ENCODE assay signal across 16 cellular contexts in the genomic region with DNA sequence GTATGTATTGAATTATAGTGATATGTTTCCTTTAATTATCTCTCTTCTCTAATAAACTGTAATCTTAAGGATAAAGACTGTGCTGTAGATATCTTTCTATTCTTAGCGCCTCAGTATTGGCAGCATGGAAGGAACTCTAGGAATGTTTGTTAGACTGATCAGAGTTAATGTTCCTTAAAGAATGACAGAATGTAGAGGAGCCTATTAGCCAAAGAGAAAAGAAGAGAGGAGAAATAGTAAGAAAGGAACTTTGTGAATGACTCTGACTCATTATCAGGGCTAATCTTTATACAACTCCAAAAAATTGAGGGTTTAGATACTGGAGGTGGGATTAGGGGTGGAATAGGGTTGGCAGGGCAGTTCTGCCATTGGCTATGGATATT. TPM values are rescaled to one million over a fixed set of nuclear protein-coding genes. Genes with fewer than 3 reads are reported as not detected.
A peak's percentile ranks its signal among the peaks of the same experiment; 100 is the strongest.
DNase-seq lines count a peak whose midpoint lies in the region; TF ChIP-seq lines count a peak whose summit lies in the region.
"Had no signal": no experiment of that assay in that cellular context is flagged by ENCODE, and none has a peak within 500 bp of the region (broad histone marks: within the 10 kb centered on the region; RNA-seq: fewer than 3 reads in every experiment).

No MANE protein-coding gene starts in this region.

- peak; percentile 1 for DNase-seq in EH (ENCODE audit: low read depth)
- DNase-seq in endodermal cell: no peak
- peak; percentile 57 for DNase-seq in kidney epithelial cell (ENCODE audit: low read depth)
- DNase-seq in renal cortical epithelial cell (ENCODE audit: low read depth): peak; percentile 90
- DNase-seq in SHP77 treated with DMSO at 0.1 percent for 48 hours (lab: John Stamatoyannopoulos, UW): no peak
- no peak for DNase-seq in CD1c-positive myeloid dendritic cell (ENCODE audit: extremely low spot score)
- no peak for DNase-seq in NCI-H345 treated with DMSO at 0.1 percent for 48 hours (lab: John Stamatoyannopoulos, UW; ENCODE audit: unreplicated experiment)
- DNase-seq: DMS79, MM.1S, NCI-H1092, NCI-H1694, NCI-H2081 treated with DMSO at 0.1 percent for 48 hours, NCI-H510A treated with DMSO at 0.1 percent for 48 hours, NCI-H82, SHP77 had no signal

- H3K4me1 ChIP-seq in endodermal cell (ENCODE audit: control insufficient read depth, insufficient read depth, low read length): peaks cover 11% of the 10 kb centered on the region
- H3K4me1 ChIP-seq: BLaER1 treated with 17β-estradiol and CSF1 and Interleukin-3, amounts not matched to agents 10 nM and 100 nM had no signal

- no peak overlapping the region for H3K27ac Mint-ChIP-seq in endodermal cell

- H3K4me3 ChIP-seq in endodermal cell (ENCODE audit: low read length) (peak overlapping the region; percentile 37), kidney epithelial cell (ENCODE audit: low read depth, low read length) (no peak overlapping the region)
- H3K4me3 ChIP-seq: BLaER1 treated with 17β-estradiol and CSF1 and Interleukin-3, amounts not matched to agents 10 nM and 100 nM had no signal

- no peak overlapping the region for H3K4me3 Mint-ChIP-seq in endodermal cell

- H3K9me3 ChIP-seq in endodermal cell (ENCODE audit: control insufficient read depth, low read length): no peaks in the 10 kb centered on the region
- H3K9me3 ChIP-seq: BLaER1 treated with 17β-estradiol and CSF1 and Interleukin-3, amounts not matched to agents 10 nM and 100 nM had no signal

- H3K9me3 Mint-ChIP-seq in endodermal cell: no peaks in the 10 kb centered on the region

- 87 to 100% methylated on average over 1 of the region's 1 CpG for WGBS in endodermal cell (ENCODE audit: insufficient coverage in 1 of 2, insufficient read length in 1 of 2), 2 experiments

- H3K36me3 Mint-ChIP-seq in endodermal cell (ENCODE audit: low read depth): no peaks in the 10 kb centered on the region

- no peaks in the 10 kb centered on the region for H3K27me3 ChIP-seq in endodermal cell (ENCODE audit: control insufficient read depth, insufficient read depth, low read length, poor library complexity, severe bottlenecking)
- no peaks in the 10 kb centered on the region for H3K27me3 ChIP-seq in kidney epithelial cell (ENCODE audit: control insufficient read depth, insufficient read depth, low read length)
- H3K27me3 ChIP-seq: BLaER1 treated with 17β-estradiol and CSF1 and Interleukin-3, amounts not matched to agents 10 nM and 100 nM had no signal

- H3K27me3 Mint-ChIP-seq in endodermal cell (ENCODE audit: insufficient read depth): no peaks in the 10 kb centered on the region

- H3K36me3 ChIP-seq in endodermal cell (ENCODE audit: control insufficient read depth, insufficient read depth, low read length): no peaks in the 10 kb centered on the region
- H3K36me3 ChIP-seq in kidney epithelial cell (ENCODE audit: control insufficient read depth, insufficient read depth, low read length): no peaks in the 10 kb centered on the region
- H3K36me3 ChIP-seq: BLaER1 treated with 17β-estradiol and CSF1 and Interleukin-3, amounts not matched to agents 10 nM and 100 nM had no signal

- TF ChIP-seq CTCF in endodermal cell (conservative IDR thresholded peaks at IDR 0.05) (no peak), kidney epithelial cell (IDR thresholded peaks at IDR 0.05; ENCODE audit: insufficient read depth, low read length, poor library complexity, severe bottlenecking) (no peak)

- no peak overlapping the region for H3K27ac ChIP-seq in endodermal cell (ENCODE audit: low read depth, low read length)
- H3K27ac ChIP-seq: BLaER1 treated with 17β-estradiol and CSF1 and Interleukin-3, amounts not matched to agents 10 nM and 100 nM had no signal

- H3K4me1 Mint-ChIP-seq in endodermal cell: peaks cover 2% of the 10 kb centered on the region

- H3K9ac ChIP-seq in endodermal cell (ENCODE audit: extremely low read depth, low read length, poor library complexity, severe bottlenecking): no peak overlapping the region
- H3K9ac ChIP-seq: BLaER1 treated with 17β-estradiol and CSF1 and Interleukin-3, amounts not matched to agents 10 nM and 100 nM had no signal

RNA-seq across cellular contexts. Expression of a gene that starts 59.0 kb away (rescaled TPM):
- total RNA-seq in endodermal cell: 10 to 100 TPM; 15.3 to 24.5 TPM
- 11.5 TPM for polyA plus RNA-seq in endodermal cell (2013, experiment 1 of 2)
- polyA plus RNA-seq in endodermal cell (2013, experiment 2 of 2): 13.9 TPM
- 11.2 and 13.1 TPM in 2 replicates for total RNA-seq in kidney epithelial cell
- 15.3 and 16.8 TPM in 2 replicates for total RNA-seq in renal cortical epithelial cell

Comparison
In these comparisons a context has a peak if more than half of its experiments do, and no peak if none do; other contexts are left out.
1. DNase-seq: peak in EH (single experiment), kidney epithelial cell (single experiment) and renal cortical epithelial cell (single experiment); none in endodermal cell (single experiment), SHP77 treated with DMSO at 0.1 percent for 48 hours (single experiment), CD1c-positive myeloid dendritic cell (single experiment) and NCI-H345 treated with DMSO at 0.1 percent for 48 hours (single experiment).